ENCODE assay signal across 9 cellular contexts in the genomic region with DNA sequence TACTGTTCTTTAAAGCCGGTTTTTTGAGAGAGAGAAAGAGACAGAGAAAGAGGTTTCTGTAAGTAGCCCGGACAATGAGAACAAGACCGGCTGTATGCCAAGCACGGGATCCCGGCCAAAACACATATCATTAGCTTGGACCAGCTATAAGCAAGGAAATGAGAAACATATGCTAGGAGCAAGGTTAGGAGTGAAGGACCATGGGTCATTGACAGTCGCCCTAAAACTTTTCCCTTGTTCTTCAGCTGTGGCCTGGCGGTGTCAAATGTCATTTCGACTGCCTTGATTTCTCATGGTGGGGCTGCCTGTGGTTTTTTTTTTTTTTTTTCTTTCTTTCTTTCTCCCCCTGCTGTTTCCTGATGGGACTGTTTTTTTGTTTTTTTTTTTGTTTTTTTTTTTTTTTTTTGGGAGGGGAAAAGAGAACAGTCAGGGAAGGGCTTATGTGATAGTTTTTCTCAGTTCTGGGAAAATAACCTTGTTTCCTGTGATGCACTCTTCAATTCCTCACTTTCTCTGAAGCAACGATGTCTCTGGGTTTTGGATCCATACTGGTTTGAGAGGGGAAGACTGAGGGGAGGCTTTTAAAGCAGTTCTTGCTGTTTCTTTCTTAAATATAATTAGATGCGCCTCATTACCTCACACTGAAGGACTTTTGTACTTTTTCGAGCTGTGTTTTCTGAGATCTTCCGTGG.
DNase-seq lines count a peak whose midpoint lies in the region; ATAC-seq and TF ChIP-seq lines count a peak whose summit lies in the region.
"Had no signal": no experiment of that assay in that cellular context is flagged by ENCODE, and none has a peak within 500 bp of the region (broad histone marks: within the 10 kb centered on the region; RNA-seq: fewer than 3 reads in every experiment).

No MANE protein-coding gene starts in this region.

- no peak for TF ChIP-seq POLR2A in uterus (IDR thresholded peaks at IDR 0.05)

- no peaks in the 10 kb centered on the region for H3K27me3 Mint-ChIP-seq in chondrocyte (ENCODE audit: low read depth)
- H3K27me3 Mint-ChIP-seq: stimulated activated naive CD8-positive, alpha-beta T cell treated with anti-CD3 and anti-CD28 coated beads, Interleukin-15, Interleukin-2, amounts not matched to agents 100 ng/mL and 50 ng/mL, for 24 hours had no signal

- CTCF ChIA-PET in BJ (lab: Yijun Ruan, JAX), result interaction anchor here (0.7 to 1.3 kb wide), 2 partner anchors 9 to 38 kb away, joined by 3 to 4 read pairs; no protein-coding TSS in a partner anchor

- H3K36me3 Mint-ChIP-seq in chondrocyte (ENCODE audit: low read depth), result no peaks in the 10 kb centered on the region

- H3K4me1 ChIP-seq in lower lobe of right lung (peaks cover 34% of the 10 kb centered on the region), uterus (peaks cover 5 to 6% of the 10 kb centered on the region in 2 donors)

- TF ChIP-seq CTCF in BJ (IDR thresholded peaks at IDR 0.05; ENCODE audit: insufficient read depth, low read depth, low read length) (peak; percentile 54), chondrocyte (IDR thresholded peaks at IDR 0.05) (peak; percentile 79), lower lobe of right lung (IDR thresholded peaks at IDR 0.05) (peak; percentile 23), uterus (IDR thresholded peaks at IDR 0.05) (peak in 2 of 4 experiments; percentile 7 to 39)

- H3K9me3 ChIP-seq in lower lobe of right lung, result no peaks in the 10 kb centered on the region
- no peaks in the 10 kb centered on the region for H3K9me3 ChIP-seq in uterus

- ATAC-seq in lower lobe of right lung (peak; percentile 63 to 68), HG03196 (IDR thresholded peaks at IDR 0.05; ENCODE audit: unreplicated experiment) (no peak), HG03432 (IDR thresholded peaks at IDR 0.05; ENCODE audit: unreplicated experiment) (no peak)

- H3K27ac Mint-ChIP-seq in chondrocyte (ENCODE audit: unreplicated experiment), result peak overlapping the region; percentile 96
- H3K27ac Mint-ChIP-seq: stimulated activated naive CD8-positive, alpha-beta T cell treated with anti-CD3 and anti-CD28 coated beads, Interleukin-15, Interleukin-2, amounts not matched to agents 100 ng/mL and 50 ng/mL, for 24 hours had no signal

- H3K27me3 ChIP-seq in BJ (ENCODE audit: control insufficient read depth, insufficient read depth, low read length) (peaks cover 3% of the 10 kb centered on the region), lower lobe of right lung (ENCODE audit: low read depth) (no peaks in the 10 kb centered on the region), uterus (no peaks in the 10 kb centered on the region)

- peaks cover 3% of the 10 kb centered on the region for H3K9me3 Mint-ChIP-seq in chondrocyte (ENCODE audit: low read depth)
- H3K9me3 Mint-ChIP-seq: stimulated activated naive CD8-positive, alpha-beta T cell treated with anti-CD3 and anti-CD28 coated beads, Interleukin-15, Interleukin-2, amounts not matched to agents 100 ng/mL and 50 ng/mL, for 24 hours had no signal

- H3K4me3 ChIP-seq in BJ (ENCODE audit: low read depth, low read length) (no peak overlapping the region), lower lobe of right lung (no peak overlapping the region), uterus (peak overlapping the region; percentile 5 to 12)

- POLR2A ChIA-PET in BJ (lab: Charles Lee), result interaction anchor here (0.7 kb wide), 2 partner anchors 29 to 125 kb away, joined by 18 to 21 read pairs; no protein-coding TSS in a partner anchor

- peak overlapping the region; percentile 67 for H3K27ac ChIP-seq in lower lobe of right lung
- H3K27ac ChIP-seq in uterus, result peak overlapping the region; percentile 65 to 69

- peaks cover 66% of the 10 kb centered on the region for H3K4me1 Mint-ChIP-seq in chondrocyte (ENCODE audit: low read depth)

- DNase-seq in BJ (ENCODE audit: low read depth), result peak; percentile 65
- DNase-seq in NCI-H2081 (lab: John Stamatoyannopoulos, UW), result peak; percentile 76 to 91
- DNase-seq in chondrocyte (ENCODE audit: low spot score), result no peak
- peak; percentile 71 for DNase-seq in lower lobe of right lung
- peak; percentile 85 to 90 for DNase-seq in uterus
- no peak for DNase-seq in NCI-H187 (lab: John Stamatoyannopoulos, UW)

- peak overlapping the region; percentile 44 for H3K4me3 Mint-ChIP-seq in chondrocyte (ENCODE audit: unreplicated experiment)
- H3K4me3 Mint-ChIP-seq: stimulated activated naive CD8-positive, alpha-beta T cell treated with anti-CD3 and anti-CD28 coated beads, Interleukin-15, Interleukin-2, amounts not matched to agents 100 ng/mL and 50 ng/mL, for 24 hours had no signal

- intact Hi-C loops in lower lobe of right lung (cut with DNase I) (no loop called here), uterus (cut with DNase I; ENCODE audit: low total_unique reads) (loop anchor here (10.0 kb wide), 1 partner anchor 108 kb away; no protein-coding TSS in a partner anchor)

- no peaks in the 10 kb centered on the region for H3K36me3 ChIP-seq in BJ (ENCODE audit: control insufficient read depth, insufficient read depth, low read length)
- no peaks in the 10 kb centered on the region for H3K36me3 ChIP-seq in lower lobe of right lung
- no peaks in the 10 kb centered on the region for H3K36me3 ChIP-seq in uterus

Comparison
In these comparisons a context has a peak if more than half of its experiments do, and no peak if none do; other contexts are left out.
1. DNase-seq: peak in BJ (single experiment), NCI-H2081 (2 of 2), lower lobe of right lung (single experiment) and uterus (2 of 2); none in chondrocyte (single experiment) and NCI-H187 (0 of 2).
2. H3K4me3 ChIP-seq: peak in uterus (2 of 2); none in BJ (single experiment) and lower lobe of right lung (single experiment).
3. ATAC-seq: peak in lower lobe of right lung (2 of 2); none in HG03196 (single experiment) and HG03432 (single experiment).